In genomic region chr21:14382486-14382834, GRCh38 we compare ENCODE assay signal across 8 cellular contexts.
DNase-seq lines count a peak whose midpoint lies in the region; ATAC-seq and TF ChIP-seq lines count a peak whose summit lies in the region.

No MANE protein-coding gene starts in this region.

- TF ChIP-seq CTCF in fibroblast of mammary gland (conservative IDR thresholded peaks at IDR 0.05; ENCODE audit: control insufficient read depth, insufficient read depth, low read depth, low read length), result no peak

- peaks cover 27% of the 10 kb centered on the region for H3K36me3 Mint-ChIP-seq in T-helper 2 cell treated with Interferon-gamma antibody and Interleukin-4, amounts not matched to agents 5 μg/mL and 100 μg/mL, for 36 hours (ENCODE audit: low read depth)

- peaks cover 32% of the 10 kb centered on the region for H3K4me1 Mint-ChIP-seq in T-helper 2 cell treated with Interferon-gamma antibody and Interleukin-4, amounts not matched to agents 5 μg/mL and 100 μg/mL, for 36 hours (ENCODE audit: low read depth)

- peak overlapping the region; percentile 100 for H3K27ac Mint-ChIP-seq in T-helper 2 cell treated with Interferon-gamma antibody and Interleukin-4, amounts not matched to agents 5 μg/mL and 100 μg/mL, for 36 hours

- H3K4me3 ChIP-seq in fibroblast of mammary gland (ENCODE audit: control insufficient read depth, low read depth, low read length), result peak overlapping the region; percentile 79

- no peaks in the 10 kb centered on the region for H3K9me3 Mint-ChIP-seq in T-helper 2 cell treated with Interferon-gamma antibody and Interleukin-4, amounts not matched to agents 5 μg/mL and 100 μg/mL, for 36 hours

- peak overlapping the region; percentile 100 for H3K4me3 Mint-ChIP-seq in T-helper 2 cell treated with Interferon-gamma antibody and Interleukin-4, amounts not matched to agents 5 μg/mL and 100 μg/mL, for 36 hours

- peaks cover 2% of the 10 kb centered on the region for H3K27me3 Mint-ChIP-seq in T-helper 2 cell treated with Interferon-gamma antibody and Interleukin-4, amounts not matched to agents 5 μg/mL and 100 μg/mL, for 36 hours (ENCODE audit: low read depth)

- peak; percentile 1 for ATAC-seq in HG03066 (IDR thresholded peaks at IDR 0.05; ENCODE audit: low read depth, unreplicated experiment)
- ATAC-seq in GM19452 (IDR thresholded peaks at IDR 0.05; ENCODE audit: unreplicated experiment), result no peak
- no peak for ATAC-seq in HG03469 (IDR thresholded peaks at IDR 0.05; ENCODE audit: unreplicated experiment)

- DNase-seq in GM04504 (ENCODE audit: low read depth) (peak; percentile 5), fibroblast of mammary gland (ENCODE audit: low read depth) (peak; percentile 17), posterior cingulate gyrus (peak in 6 of 10 donors; percentile 21 to 79 (median 26)), NCI-H1048 (lab: John Stamatoyannopoulos, UW) (no peak)
- no peak for DNase-seq in T-helper 2 cell treated with Interferon-gamma antibody and Interleukin-4, amounts not matched to agents 5 μg/mL and 100 μg/mL, for 36 hours (ENCODE audit: low spot score)

- intact Hi-C loops in posterior cingulate gyrus (cut with DNase I), result loop anchor here (2.0 kb wide), 1 partner anchor 1346 kb away; the partner anchor contains the start of gene USP25

Comparison
In these comparisons a context has a peak if more than half of its experiments do, and no peak if none do; other contexts are left out.
1. DNase-seq: peak in GM04504 (single experiment), fibroblast of mammary gland (single experiment) and posterior cingulate gyrus (6 of 10); none in T-helper 2 cell treated with Interferon-gamma antibody and Interleukin-4, amounts not matched to agents 5 μg/mL and 100 μg/mL, for 36 hours (single experiment) and NCI-H1048 (single experiment).